ENCODE assay signal across 8 cellular contexts in the genomic region with DNA sequence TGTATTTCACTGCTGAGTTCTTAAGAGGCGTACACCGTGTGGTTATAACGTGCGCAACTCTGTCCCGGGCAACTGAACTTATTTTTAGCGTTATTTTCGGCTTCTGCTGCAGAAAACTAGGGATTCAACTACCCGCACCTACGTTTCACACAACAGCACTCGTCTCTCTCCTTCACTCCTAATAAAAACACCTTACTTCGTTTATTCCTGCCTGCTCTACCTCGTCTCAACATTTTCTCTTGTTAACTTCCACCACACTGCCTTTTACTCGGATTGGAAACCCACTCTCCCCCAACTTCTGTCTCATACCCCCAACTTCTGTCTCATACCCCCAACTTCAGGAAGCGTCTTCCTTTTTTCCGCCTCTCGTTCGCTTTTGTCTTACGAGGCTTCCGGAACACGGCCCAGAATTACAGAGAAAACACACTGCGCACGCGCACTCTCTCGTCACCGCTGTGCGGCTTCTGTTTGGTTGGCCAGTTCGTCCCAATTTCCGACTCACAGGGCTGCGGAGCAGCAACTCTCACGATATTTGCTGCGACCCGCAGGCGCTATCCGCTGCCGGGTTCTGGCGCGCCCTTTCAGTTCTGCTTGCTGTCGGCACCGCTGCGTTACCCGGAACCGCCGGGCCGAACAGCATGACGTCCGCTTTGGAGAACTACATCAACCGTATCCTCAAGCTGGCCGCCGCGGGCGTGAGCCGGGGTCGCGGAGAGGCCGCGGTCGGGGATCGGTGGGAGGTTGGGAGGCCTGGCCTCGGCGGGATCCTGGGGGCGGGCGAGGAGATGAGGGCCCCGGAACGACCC. TPM values are rescaled to one million over a fixed set of nuclear protein-coding genes. Genes with fewer than 3 reads are reported as not detected.
DNase-seq lines count a peak whose midpoint lies in the region; ATAC-seq and TF ChIP-seq lines count a peak whose summit lies in the region.

Gene LSM8 (plus strand): TSS at position 579 of the 806 bp plus-strand sequence. CDS start 60 bp downstream, at position 639.

- DNase-seq in AG08395 (ENCODE audit: low spot score), result peak; percentile 97
- peak; percentile 98 for DNase-seq in NCI-H345 (lab: John Stamatoyannopoulos, UW)
- DNase-seq in activated B cell treated with CpG ODN at 0.5 μM for 24 hours, result peak; percentile 94
- peak; percentile 57 to 97 (median 92) for DNase-seq in caudate nucleus (lab: John Stamatoyannopoulos, UW)
- DNase-seq in iPS-NIHi7 (ENCODE audit: extremely low spot score), result peak; percentile 92
- peak; percentile 86 for DNase-seq in smooth muscle cell (lab: John Stamatoyannopoulos, UW; ENCODE audit: unreplicated experiment)

- H3K27ac ChIP-seq in caudate nucleus (ENCODE audit: low read depth, low read length) (peak within 1 kb of the TSS; percentile 86), smooth muscle cell (ENCODE audit: low read depth) (peak within 1 kb of the TSS; percentile 92)

- H3K36me3 Mint-ChIP-seq in activated B cell treated with CpG ODN at 0.5 μM for 24 hours (ENCODE audit: low read depth), result peaks cover 48% of the 10 kb centered on the region

- H3K27ac Mint-ChIP-seq in activated B cell treated with CpG ODN at 0.5 μM for 24 hours, result peak within 1 kb of the TSS; percentile 98

- H4K20me1 ChIP-seq in smooth muscle cell (ENCODE audit: low read depth), result peaks cover 11% of the 10 kb centered on the region

- H3K4me1 ChIP-seq in smooth muscle cell (ENCODE audit: low read depth), result peaks cover 20% of the 10 kb centered on the region

- H3K4me3 ChIP-seq in smooth muscle cell, result peak within 1 kb of the TSS; percentile 93

- H3K9me3 Mint-ChIP-seq in activated B cell treated with CpG ODN at 0.5 μM for 24 hours, result no peaks in the 10 kb centered on the region

- peak within 1 kb of the TSS; percentile 95 for H3K9ac ChIP-seq in smooth muscle cell (ENCODE audit: low read depth)

- no peaks in the 10 kb centered on the region for H3K27me3 ChIP-seq in smooth muscle cell (ENCODE audit: low read depth)

- CTCF ChIA-PET in activated B cell treated with CpG ODN at 0.5 μM for 24 hours (lab: Charles Lee), result no interaction called here

- H3K4me2 ChIP-seq in smooth muscle cell, result peak within 1 kb of the TSS; percentile 98

- H3K36me3 ChIP-seq in smooth muscle cell (ENCODE audit: low read depth), result peaks cover 4% of the 10 kb centered on the region

- H3K9me3 ChIP-seq in smooth muscle cell (replicated peaks; ENCODE audit: low read depth), result no peaks in the 10 kb centered on the region

- peak within 1 kb of the TSS; percentile 97 for H3K4me3 Mint-ChIP-seq in activated B cell treated with CpG ODN at 0.5 μM for 24 hours

- in situ Hi-C loops in GM18951 (cut with MboI; ENCODE audit: low sequenced_read_pairs, unreplicated experiment), result no loop called here

- ATAC-seq in HG03196 (IDR thresholded peaks at IDR 0.05; ENCODE audit: unreplicated experiment) (peak; percentile 99), activated B cell treated with CpG ODN at 0.5 μM for 24 hours (ENCODE audit: low read depth) (peak; percentile 95)

- POLR2A ChIA-PET in activated B cell treated with CpG ODN at 0.5 μM for 24 hours (lab: Charles Lee), result interaction anchor here (1.0 kb wide), 1 partner anchor 10 kb away, joined by 3 read pairs; no protein-coding TSS in a partner anchor

- TF ChIP-seq CTCF in activated B cell treated with CpG ODN at 0.5 μM for 24 hours (IDR thresholded peaks at IDR 0.05) (no peak), smooth muscle cell (IDR thresholded peaks at IDR 0.05; ENCODE audit: borderline replicate concordance, insufficient read depth, poor library complexity, severe bottlenecking) (no peak)

- peak; percentile 85 for TF ChIP-seq POLR2A in GM18951 (IDR thresholded peaks at IDR 0.05; ENCODE audit: extremely low read depth, insufficient read depth, insufficient read length)

- WGBS in smooth muscle cell (ENCODE audit: low lambda C conversion rate), result 1% methylated on average over 63 of the region's 64 CpGs

- no peaks in the 10 kb centered on the region for H3F3A ChIP-seq in smooth muscle cell (ENCODE audit: low read depth)

- H3K27me3 Mint-ChIP-seq in activated B cell treated with CpG ODN at 0.5 μM for 24 hours, result no peaks in the 10 kb centered on the region

- intact Hi-C loops in activated B cell treated with CpG ODN at 0.5 μM for 24 hours (cut with micrococcal nuclease), result loop anchor here (1.0 to 10.0 kb wide), 6 partner anchors 13 to 1321 kb away; partner anchors contain the start of genes CAPZA2 and ST7

- H2AFZ ChIP-seq in smooth muscle cell (ENCODE audit: low read depth), result peak within 1 kb of the TSS; percentile 83

- H3K79me2 ChIP-seq in smooth muscle cell (ENCODE audit: low read depth), result peaks cover 44% of the 10 kb centered on the region

- H3K4me1 Mint-ChIP-seq in activated B cell treated with CpG ODN at 0.5 μM for 24 hours, result peaks cover 61% of the 10 kb centered on the region

RNA-seq across cellular contexts. Expression of gene LSM8, which starts in this region (rescaled TPM):
- 50.9 and 52.3 TPM in 2 replicates for total RNA-seq in activated B cell treated with CpG ODN at 0.5 μM for 24 hours
- 38.2 and 42.8 TPM in 2 replicates for total RNA-seq in smooth muscle cell
- polyA plus RNA-seq in smooth muscle cell, result 36.8 and 41.6 TPM in 2 replicates

Comparison
In these comparisons a context has a peak if more than half of its experiments do, and no peak if none do; other contexts are left out.
1. Peak in every context shown above with its lines: DNase-seq, ATAC-seq, H3K4me3 ChIP-seq and H3K27ac ChIP-seq.